ENCODE assay signal across 8 cellular contexts in genomic region chr7:55365103-55365679, GRCh38. TPM values are rescaled to one million over a fixed set of nuclear protein-coding genes. Genes with fewer than 3 reads are reported as not detected.
DNase-seq lines count a peak whose midpoint lies in the region; ATAC-seq, FAIRE-seq and TF ChIP-seq lines count a peak whose summit lies in the region.

Gene LANCL2 (plus strand): TSS chr7:55365337. CDS start chr7:55366026, 689 bp downstream.

- H3K4me3 ChIP-seq in CD4-positive, alpha-beta memory T cell (ENCODE audit: low read length in 2 of 2): peak within 1 kb of the TSS; percentile 98 to 99
- H3K4me3 ChIP-seq in OCI-LY3 (ENCODE audit: low read length) (peak within 1 kb of the TSS; percentile 97), astrocyte (ENCODE audit: insufficient read depth, low read depth, low read length) (peak within 1 kb of the TSS; percentile 91), iPS DF 6.9 (ENCODE audit: low read length) (peak within 1 kb of the TSS; percentile 99), gastrocnemius medialis (peak within 1 kb of the TSS; percentile 86 to 99 (median 91))

- H3K9ac ChIP-seq in OCI-LY3 (ENCODE audit: low read length): peak within 1 kb of the TSS; percentile 95
- peak within 1 kb of the TSS; percentile 99 for H3K9ac ChIP-seq in astrocyte (ENCODE audit: low read length)

- peaks cover 27% of the 10 kb centered on the region for H3K4me1 ChIP-seq in CD4-positive, alpha-beta memory T cell (ENCODE audit: insufficient read depth, low read length)
- H3K4me1 ChIP-seq in OCI-LY3 (ENCODE audit: low read length) (peaks cover 17% of the 10 kb centered on the region), astrocyte (ENCODE audit: insufficient read depth, low read length) (peaks cover 19% of the 10 kb centered on the region), iPS DF 6.9 (ENCODE audit: control insufficient read depth, insufficient read depth, low read length) (no peaks in the 10 kb centered on the region), gastrocnemius medialis (peaks cover 11 to 23% of the 10 kb centered on the region in 2 donors)

- H3K36me3 ChIP-seq in CD4-positive, alpha-beta memory T cell (ENCODE audit: insufficient read depth, low read length): no peaks in the 10 kb centered on the region
- no peaks in the 10 kb centered on the region for H3K36me3 ChIP-seq in OCI-LY3 (replicated peaks; ENCODE audit: low read depth, low read length)
- H3K36me3 ChIP-seq in astrocyte (ENCODE audit: insufficient read depth, low read length): no peaks in the 10 kb centered on the region
- no peaks in the 10 kb centered on the region for H3K36me3 ChIP-seq in iPS DF 6.9 (ENCODE audit: control insufficient read depth, insufficient read depth, low read length)
- no peaks in the 10 kb centered on the region for H3K36me3 ChIP-seq in gastrocnemius medialis

- peak within 1 kb of the TSS; percentile 98 to 99 (median 99) for H3K27ac Mint-ChIP-seq in CD4-positive, alpha-beta memory T cell
- H3K27ac Mint-ChIP-seq in astrocyte (ENCODE audit: unreplicated experiment): peak within 1 kb of the TSS; percentile 93

- H3K27me3 ChIP-seq in CD4-positive, alpha-beta memory T cell (ENCODE audit: insufficient read depth, low read length): no peaks in the 10 kb centered on the region
- peaks cover 4% of the 10 kb centered on the region; the same call in 1 of the 2 replicates for H3K27me3 ChIP-seq in OCI-LY3 (ENCODE audit: low read depth, low read length)
- no peaks in the 10 kb centered on the region for H3K27me3 ChIP-seq in astrocyte (ENCODE audit: insufficient read depth, low read length)
- no peaks in the 10 kb centered on the region for H3K27me3 ChIP-seq in iPS DF 6.9 (ENCODE audit: control insufficient read depth, insufficient read depth, low read length)
- no peaks in the 10 kb centered on the region for H3K27me3 ChIP-seq in gastrocnemius medialis

- H4K20me1 ChIP-seq in OCI-LY3 (ENCODE audit: insufficient read depth, low read length) (no peaks in the 10 kb centered on the region), astrocyte (ENCODE audit: insufficient read depth, low read length) (no peaks in the 10 kb centered on the region)

- in situ Hi-C loops in gastrocnemius medialis (cut with MboI; ENCODE audit: low sequenced_read_pairs in 4 of 4): loop anchor here in 2 of 4 donors (25.0 kb wide), 2 partner anchors 603 to 697 kb away; partner anchors contain the start of genes SEC61G (in 2 of the 2), CCT6A (in 1 of the 2), PSPH (in 1 of the 2) and SUMF2 (in 1 of the 2)

- H3K9me3 Mint-ChIP-seq in CD4-positive, alpha-beta memory T cell: peaks cover 0 to 5% (median 0%) of the 10 kb centered on the region in 8 donors
- H3K9me3 Mint-ChIP-seq in astrocyte (ENCODE audit: unreplicated experiment): no peaks in the 10 kb centered on the region

- POLR2A ChIA-PET in CD4-positive, alpha-beta memory T cell (lab: Charles Lee; ENCODE audit: partially characterized antibody): interaction anchor here (0.5 to 3.3 kb wide), 21 partner anchors 9 to 741 kb away, joined by 3 to 36 read pairs (median 5); partner anchors contain the start of genes CCT6A, CHCHD2, PSPH and SEC61G

- no peak for FAIRE-seq in astrocyte (lab: Jason Lieb, UNC)

- peaks cover 13 to 22% (median 19%) of the 10 kb centered on the region in 4 donors for H3K4me1 Mint-ChIP-seq in CD4-positive, alpha-beta memory T cell
- H3K4me1 Mint-ChIP-seq in astrocyte (ENCODE audit: low read depth, unreplicated experiment): peaks cover 18% of the 10 kb centered on the region

- H3K4me3 Mint-ChIP-seq in CD4-positive, alpha-beta memory T cell: peak within 1 kb of the TSS; percentile 90 to 96 (median 94)
- H3K4me3 Mint-ChIP-seq in astrocyte (ENCODE audit: unreplicated experiment): peak within 1 kb of the TSS; percentile 93

- no CpG with 5 or more reads among the region's 32 CpGs for WGBS in iPS DF 6.9 (ENCODE audit: insufficient coverage, insufficient read length)

- H2AFZ ChIP-seq in OCI-LY3 (ENCODE audit: low read depth, low read length): peak within 1 kb of the TSS; percentile 86
- peak within 1 kb of the TSS; percentile 97 for H2AFZ ChIP-seq in astrocyte (ENCODE audit: low read depth, low read length)

- H3K27ac ChIP-seq in CD4-positive, alpha-beta memory T cell (ENCODE audit: low read depth, low read length): peak within 1 kb of the TSS; percentile 98
- peak within 1 kb of the TSS; percentile 76 for H3K27ac ChIP-seq in OCI-LY3 (ENCODE audit: low read length)
- peak within 1 kb of the TSS; percentile 99 for H3K27ac ChIP-seq in astrocyte (ENCODE audit: low read depth, low read length)
- H3K27ac ChIP-seq in iPS DF 6.9 (ENCODE audit: low read length): no peak within 1 kb of the TSS
- peak within 1 kb of the TSS; percentile 97 to 99 (median 98) for H3K27ac ChIP-seq in gastrocnemius medialis

- H3K27me3 Mint-ChIP-seq in CD4-positive, alpha-beta memory T cell: peaks cover 0 to 2% of the 10 kb centered on the region in 2 donors
- H3K27me3 Mint-ChIP-seq in astrocyte (ENCODE audit: low read depth, unreplicated experiment): no peaks in the 10 kb centered on the region

- CTCF ChIA-PET in CD4-positive, alpha-beta memory T cell (lab: Charles Lee; ENCODE audit: partially characterized antibody): interaction anchor here (1.0 to 1.9 kb wide), 5 partner anchors 9 to 232 kb away, joined by 3 to 7 read pairs (median 5); no protein-coding TSS in a partner anchor

- no peaks in the 10 kb centered on the region for H3K9me3 ChIP-seq in CD4-positive, alpha-beta memory T cell (ENCODE audit: control insufficient read depth in 1 of 2, low read length in 2 of 2)
- H3K9me3 ChIP-seq in OCI-LY3 (ENCODE audit: insufficient read depth, low read length) (no peaks in the 10 kb centered on the region), astrocyte (ENCODE audit: insufficient read depth, low read depth, low read length) (no peaks in the 10 kb centered on the region), iPS DF 6.9 (ENCODE audit: control insufficient read depth, insufficient read depth, low read length) (no peaks in the 10 kb centered on the region), gastrocnemius medialis (no peaks in the 10 kb centered on the region)

- peak; percentile 34 for ATAC-seq in GM19397 (IDR thresholded peaks at IDR 0.05; ENCODE audit: unreplicated experiment)
- peak; percentile 35 for ATAC-seq in HG03442 (IDR thresholded peaks at IDR 0.05; ENCODE audit: unreplicated experiment)
- peak; percentile 48 for ATAC-seq in gastrocnemius medialis

- TF ChIP-seq CTCF in OCI-LY3 (IDR thresholded peaks at IDR 0.05; ENCODE audit: low read depth, low read length) (no peak), astrocyte (IDR thresholded peaks at IDR 0.05; ENCODE audit: insufficient read depth, low read depth, low read length) (no peak), gastrocnemius medialis (IDR thresholded peaks at IDR 0.05 in 4 of 5, conservative IDR thresholded peaks at IDR 0.05 in 1 of 5) (no peak)

- no peak for TF ChIP-seq POLR2A in gastrocnemius medialis (IDR thresholded peaks at IDR 0.05)

- H3K79me2 ChIP-seq in OCI-LY3 (ENCODE audit: low read length) (peaks cover 8% of the 10 kb centered on the region), astrocyte (ENCODE audit: insufficient read depth, low read length) (peaks cover 6% of the 10 kb centered on the region)

- no peak for DNase-seq in CD4-positive, alpha-beta memory T cell
- peak; percentile 27 for DNase-seq in astrocyte (ENCODE audit: low read depth)
- no peak for DNase-seq in iPS DF 6.9 (ENCODE audit: low read depth, low spot score)
- peak; percentile 11 to 26 for DNase-seq in gastrocnemius medialis
- no peak for DNase-seq in activated effector memory CD4-positive, alpha-beta T cell treated with anti-CD3 and anti-CD28 coated beads, Interleukin-2, amount 50 U/mL, for 16 hours

- H3K36me3 Mint-ChIP-seq in CD4-positive, alpha-beta memory T cell: peaks cover 0 to 15% of the 10 kb centered on the region in 2 donors
- H3K36me3 Mint-ChIP-seq in astrocyte (ENCODE audit: low read depth, unreplicated experiment): no peaks in the 10 kb centered on the region

- H3K4me2 ChIP-seq in OCI-LY3 (ENCODE audit: low read length): peak within 1 kb of the TSS; percentile 96
- peak within 1 kb of the TSS; percentile 92 for H3K4me2 ChIP-seq in astrocyte (ENCODE audit: low read length)

- intact Hi-C loops in CD4-positive, alpha-beta memory T cell (cut with micrococcal nuclease): loop anchor here (1.0 to 10.0 kb wide), 9 partner anchors 52 to 741 kb away; partner anchors contain the start of genes CCT6A, CHCHD2, PSPH and ZNF713
- intact Hi-C loops in gastrocnemius medialis (cut with DNase I; ENCODE audit: low total_unique reads): loop anchor here (1.0 to 10.0 kb wide), 5 partner anchors 83 to 717 kb away; partner anchors contain the start of genes MRPS17 and VOPP1

RNA-seq across cellular contexts. Expression of gene LANCL2, which starts in this region (rescaled TPM):
- 1 to 10 TPM; 4.4 to 4.5 TPM for total RNA-seq in CD4-positive, alpha-beta memory T cell
- polyA plus RNA-seq in CD4-positive, alpha-beta memory T cell: 1 to 10 TPM; 5.9 to 7.0 TPM
- 35.6 and 35.9 TPM in 2 replicates for total RNA-seq in astrocyte
- total RNA-seq in gastrocnemius medialis: 10 to 100 TPM in 1 of 4 donors, 1 to 10 TPM in 3; 5.1 to 13.0 (median 7.4) TPM

Comparison
In these comparisons a context has a peak if more than half of its experiments do, and no peak if none do; other contexts are left out.
1. DNase-seq: peak in astrocyte (single experiment) and gastrocnemius medialis (2 of 2); none in CD4-positive, alpha-beta memory T cell (0 of 5), iPS DF 6.9 (single experiment) and activated effector memory CD4-positive, alpha-beta T cell treated with anti-CD3 and anti-CD28 coated beads, Interleukin-2, amount 50 U/mL, for 16 hours (single experiment).
2. Peak in every context shown above with its lines, with median percentiles within 50 percentile points of each other: H3K4me3 ChIP-seq and ATAC-seq.